Comparison of ENCODE assay signal across 1 cellular context in genomic region chr1:244367399-244368114, GRCh38.
TF ChIP-seq lines count a peak whose summit lies in the region.

No MANE protein-coding gene starts in this region.

TF ChIP-seq in K562, 482 proteins besides CTCF, POLR2A, EP300 and RAD21 (continued from another document and continues in another):
- TF ChIP-seq ATF4 (CRISPR knock-in tag; IDR thresholded peaks at IDR 0.05), result 0 out of 2 replicates have a peak, but pooled peaks have one; percentile 3
- TF ChIP-seq ZBTB7A (IDR thresholded peaks at IDR 0.05; ENCODE audit: borderline replicate concordance, control insufficient read depth, low read depth, low read length), result peak; percentile 61; the same call in 1 of the 2 replicates
- TF ChIP-seq ZNF263 (CRISPR knock-in tag; IDR thresholded peaks at IDR 0.05; ENCODE audit: borderline replicate concordance), result no peak
- TF ChIP-seq NR4A1 (CRISPR knock-in tag; IDR thresholded peaks at IDR 0.05), result no peak
- peak; percentile 80 for TF ChIP-seq NR4A1 (tag; IDR thresholded peaks at IDR 0.05)
- peak; percentile 74 for TF ChIP-seq ZBTB9 (CRISPR knock-in tag; IDR thresholded peaks at IDR 0.05)
- TF ChIP-seq RBFOX2 (IDR thresholded peaks at IDR 0.05; ENCODE audit: low read depth, low read length), result peak; percentile 86
- no peak for TF ChIP-seq ID3 (CRISPR knock-in tag; IDR thresholded peaks at IDR 0.05)
- 0 out of 2 replicates have a peak, but pooled peaks have one; percentile 37 for TF ChIP-seq ID3 (tag; IDR thresholded peaks at IDR 0.05)
- no peak for TF ChIP-seq ATF3 (IDR thresholded peaks at IDR 0.05)
- no peak for TF ChIP-seq ATF3 (CRISPR knock-in tag; conservative IDR thresholded peaks at IDR 0.05)
- TF ChIP-seq HEY1 (CRISPR knock-in tag; IDR thresholded peaks at IDR 0.05; ENCODE audit: borderline replicate concordance), result no peak
- 0 out of 2 replicates have a peak, but pooled peaks have one; percentile 6 for TF ChIP-seq HLTF (IDR thresholded peaks at IDR 0.05)
- no peak; the same call in 1 of the 2 replicates for TF ChIP-seq ZBTB17 (CRISPR knock-in tag; IDR thresholded peaks at IDR 0.05)
- TF ChIP-seq CBFB (CRISPR knock-in tag; IDR thresholded peaks at IDR 0.05), result no peak
- TF ChIP-seq IFI16 (CRISPR knock-in tag; IDR thresholded peaks at IDR 0.05), result no peak
- TF ChIP-seq GTF3C2 (IDR thresholded peaks at IDR 0.05; ENCODE audit: borderline replicate concordance, extremely low read depth, insufficient read length), result no peak
- peak in 1 of 2 experiments; percentile 38; a peak in 1 of 4 replicates for TF ChIP-seq TEAD1 (CRISPR knock-in tag; IDR thresholded peaks at IDR 0.05)
- TF ChIP-seq ZNF175 (CRISPR knock-in tag; IDR thresholded peaks at IDR 0.05; ENCODE audit: low read depth), result no peak
- TF ChIP-seq HDAC1 (IDR thresholded peaks at IDR 0.05), result no peak
- TF ChIP-seq MGA (IDR thresholded peaks at IDR 0.05), result peak; percentile 65
- no peak for TF ChIP-seq ZNF76 (CRISPR knock-in tag; IDR thresholded peaks at IDR 0.05; ENCODE audit: borderline replicate concordance)
- no peak for TF ChIP-seq SFPQ (IDR thresholded peaks at IDR 0.05; ENCODE audit: low read depth, low read length)
- peak; percentile 35; the same call in 1 of the 2 replicates for TF ChIP-seq TSHZ1 (CRISPR knock-in tag; IDR thresholded peaks at IDR 0.05)
